ENCODE assay signal across 9 cellular contexts in the genomic region with DNA sequence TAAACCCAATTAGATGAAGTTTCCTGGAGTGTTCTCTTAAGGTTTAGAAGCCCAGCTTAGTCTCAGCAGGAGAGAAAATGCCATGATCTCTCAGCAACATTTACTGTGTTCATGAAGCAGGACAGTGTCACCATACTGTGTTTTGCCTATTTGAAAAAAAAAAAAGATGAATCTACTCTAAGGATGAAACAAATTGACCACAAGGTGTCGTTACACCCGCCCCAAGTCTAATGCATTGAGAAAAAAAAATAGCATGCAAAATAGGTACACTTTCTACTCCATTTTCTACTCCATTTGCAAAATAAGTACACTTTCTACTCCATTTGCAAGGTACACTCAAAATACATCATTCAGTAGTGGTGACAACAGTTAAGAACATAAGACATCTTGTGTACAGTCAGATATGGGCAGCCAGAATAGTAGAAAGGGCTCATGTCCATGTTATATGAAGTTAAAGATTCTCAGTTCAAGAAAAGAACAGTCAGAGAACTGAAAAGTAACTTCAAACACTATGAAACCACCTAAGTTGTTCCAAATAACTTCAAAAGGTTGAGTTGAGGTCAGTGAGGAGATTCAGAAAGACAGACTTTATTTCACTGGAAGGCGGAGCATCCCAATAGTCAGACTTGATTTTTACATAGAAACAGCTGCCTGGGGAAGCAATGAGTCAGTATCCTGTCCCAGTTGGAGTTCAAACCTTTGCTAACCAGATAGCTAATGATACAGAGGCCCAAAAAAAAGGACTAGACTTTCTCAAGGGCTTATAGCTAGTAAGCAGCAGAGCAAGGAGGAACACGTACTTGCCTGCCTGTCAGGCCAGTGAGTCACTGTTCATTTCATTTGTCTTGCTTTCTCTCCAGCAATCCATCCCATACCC. TPM values are rescaled to one million over a fixed set of nuclear protein-coding genes. Genes with fewer than 3 reads are reported as not detected.
A peak's percentile ranks its signal among the peaks of the same experiment; 100 is the strongest.
DNase-seq lines count a peak whose midpoint lies in the region; ATAC-seq and TF ChIP-seq lines count a peak whose summit lies in the region.
"Had no signal": no experiment of that assay in that cellular context is flagged by ENCODE, and none has a peak within 500 bp of the region (broad histone marks: within the 10 kb centered on the region; RNA-seq: fewer than 3 reads in every experiment).

No MANE protein-coding gene starts in this region.

- H3K9me3 Mint-ChIP-seq in endothelial cell (ENCODE audit: unreplicated experiment), result no peaks in the 10 kb centered on the region

- intact Hi-C loops in posterior vena cava (cut with DNase I), result no loop called here

- H3K4me1 Mint-ChIP-seq in endothelial cell (ENCODE audit: unreplicated experiment), result peaks cover 14% of the 10 kb centered on the region

- H3K36me3 Mint-ChIP-seq in endothelial cell (ENCODE audit: low read depth, unreplicated experiment), result no peaks in the 10 kb centered on the region

- peak; percentile 74 for ATAC-seq in GM21576 (IDR thresholded peaks at IDR 0.05; ENCODE audit: unreplicated experiment)
- no peak for ATAC-seq in GM21737 (IDR thresholded peaks at IDR 0.05; ENCODE audit: unreplicated experiment)

- no peak overlapping the region for H3K4me3 Mint-ChIP-seq in endothelial cell (ENCODE audit: unreplicated experiment)

- peak; percentile 65 for TF ChIP-seq CTCF in endothelial cell (IDR thresholded peaks at IDR 0.05; ENCODE audit: unreplicated experiment)

- H3K27ac Mint-ChIP-seq in endothelial cell (ENCODE audit: unreplicated experiment), result no peak overlapping the region

- DNase-seq in ELF-1 (ENCODE audit: low read depth, low spot score), result peak; percentile 8
- peak; percentile 4 for DNase-seq in NCI-H460 (ENCODE audit: extremely low read depth, low read depth)
- DNase-seq in endothelial cell (ENCODE audit: low spot score), result no peak
- no peak for DNase-seq in DMS79 treated with DMSO at 0.1 percent for 48 hours (lab: John Stamatoyannopoulos, UW)
- no peak for DNase-seq in posterior vena cava (ENCODE audit: low spot score)
- no peak for DNase-seq in stimulated activated CD4-positive, alpha-beta T cell treated with anti-CD3 and anti-CD28 coated beads, Interleukin-2, amount 100 ng/mL, for 24 hours
- DNase-seq: right cardiac atrium had no signal

- H3K27me3 Mint-ChIP-seq in endothelial cell (ENCODE audit: unreplicated experiment), result no peaks in the 10 kb centered on the region

RNA-seq across cellular contexts. Expression of gene PLPPR5, which starts 13.3 kb away (rescaled TPM):
- total RNA-seq in NCI-H460 (2014; rRNA removed; shearing (Covaris generic)), result not detected in 2 replicates
- polyA plus RNA-seq in NCI-H460 (2014; cell fraction: nucleus; rRNA removed), result not detected in 2 replicates
- 1.1 TPM for total RNA-seq in endothelial cell (ENCODE audit: unreplicated experiment)
- not detected for total RNA-seq in posterior vena cava
- total RNA-seq: right cardiac atrium had no signal
- polyA plus RNA-seq: right cardiac atrium had no signal

Comparison
In these comparisons a context has a peak if more than half of its experiments do, and no peak if none do; other contexts are left out.
1. DNase-seq: peak in ELF-1 (single experiment) and NCI-H460 (single experiment); none in endothelial cell (single experiment), DMS79 treated with DMSO at 0.1 percent for 48 hours (single experiment), posterior vena cava (single experiment) and stimulated activated CD4-positive, alpha-beta T cell treated with anti-CD3 and anti-CD28 coated beads, Interleukin-2, amount 100 ng/mL, for 24 hours (0 of 2).